In the genomic region with DNA sequence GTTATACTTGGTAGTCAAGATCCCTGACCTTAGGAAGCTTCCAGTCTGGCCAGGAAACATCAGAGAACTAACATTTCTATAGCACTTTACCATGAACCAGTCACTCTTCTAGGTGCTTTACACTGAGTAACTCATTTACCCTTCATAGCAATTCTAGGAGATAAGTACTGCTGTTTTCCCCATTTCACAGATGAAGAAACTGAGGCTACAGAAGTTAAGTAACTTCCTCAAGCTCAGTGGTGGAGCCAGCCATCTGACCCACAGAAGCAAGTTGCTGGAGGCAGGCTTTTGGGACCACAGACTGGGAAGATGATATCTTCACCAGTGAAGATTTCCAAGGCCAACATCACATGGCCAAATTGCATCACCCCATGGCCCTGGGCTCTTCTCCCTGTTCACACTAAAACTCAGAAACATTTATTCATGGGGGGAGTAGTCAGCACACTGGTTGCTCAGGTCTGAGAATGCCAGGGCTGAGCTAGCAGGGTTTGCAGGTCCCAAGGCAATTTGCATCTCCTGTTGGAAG, we compare ENCODE assay signal across 1 cellular context.
TF ChIP-seq lines count a peak whose summit lies in the region.

No MANE protein-coding gene starts in this region.

TF ChIP-seq in HepG2, 621 proteins besides CTCF, POLR2A, EP300 and RAD21 (continued from another document):
- TF ChIP-seq CEBPB (IDR thresholded peaks at IDR 0.05; ENCODE audit: borderline replicate concordance, low read depth, low read length): peak; percentile 34; the same call in 1 of the 2 replicates
